ENCODE assay signal across 20 cellular contexts in genomic region chr1:175341631-175342429, GRCh38.
"Had no signal": no experiment of that assay in that cellular context is flagged by ENCODE, and none has a peak within 500 bp of the region (broad histone marks: within the 10 kb centered on the region; RNA-seq: fewer than 3 reads in every experiment).

No MANE protein-coding gene starts in this region.

- FAIRE-seq: endothelial cell of umbilical vein, frontal cortex, islet of Langerhans had no signal

- H3K9me3 ChIP-seq: colonic mucosa, heart right ventricle, left ventricle myocardium inferior, tibial artery, upper lobe of right lung had no signal

- H3K4me1 ChIP-seq: colonic mucosa, heart right ventricle, tibial artery, upper lobe of right lung had no signal

- H3K27me3 ChIP-seq: colonic mucosa had no signal

- H3K27ac ChIP-seq: colonic mucosa, heart right ventricle, left ventricle myocardium inferior, tibial artery, upper lobe of right lung had no signal

- ATAC-seq: right cardiac atrium; stimulated activated effector memory CD8-positive, alpha-beta T cell treated with anti-CD3 and anti-CD28 coated beads, Interleukin-12 subunit alpha, Interleukin-12 subunit beta, amount 100 ng/mL, for 72 hours; upper lobe of right lung had no signal

- H3K4me3 ChIP-seq: colonic mucosa, heart right ventricle, left ventricle myocardium inferior, tibial artery, upper lobe of right lung had no signal

- DNase-seq: caudate nucleus; colonic mucosa; dermis blood vessel endothelial cell; endodermal cell; heart right ventricle; hypothalamus; left ventricle myocardium inferior; mesendoderm; naive B cell; occipital lobe; posterior cingulate gyrus; right cardiac atrium; stimulated activated CD4-positive, alpha-beta T cell treated with anti-CD3 and anti-CD28 coated beads, Interleukin-4, amount 100 ng/mL, for 1 hour; stimulated activated CD8-positive, alpha-beta memory T cell treated with anti-CD3 and anti-CD28 coated beads, Interleukin-4, amount 100 ng/mL, for 48 hours; tibial artery; upper lobe of right lung had no signal

- H3K36me3 ChIP-seq: colonic mucosa, heart right ventricle, left ventricle myocardium inferior, tibial artery, upper lobe of right lung had no signal
